22 cellular contexts compared by ENCODE assay signal in genomic region chr11:112762686-112763048, GRCh38.
"Had no signal": no experiment of that assay in that cellular context is flagged by ENCODE, and none has a peak within 500 bp of the region (broad histone marks: within the 10 kb centered on the region; RNA-seq: fewer than 3 reads in every experiment).

No MANE protein-coding gene starts in this region.

- ATAC-seq: activated T-cell treated with anti-CD3 and anti-CD28 coated beads, Interleukin-2, amount 50 U/mL, for 72 hours; esophagus mucosa; gastrocnemius medialis; left lung; stimulated activated naive CD8-positive, alpha-beta T cell treated with anti-CD3 and anti-CD28 coated beads, Interleukin-15, amount 100 ng/mL, for 72 hours; upper lobe of right lung had no signal

- H3K9ac ChIP-seq: neural progenitor cell had no signal

- H3K36me3 Mint-ChIP-seq: naive B cell, neural progenitor cell had no signal

- H3K36me3 ChIP-seq: ascending aorta, breast epithelium, gastrocnemius medialis, left lung, neural progenitor cell, prostate gland, upper lobe of right lung had no signal

- H3K4me2 ChIP-seq: neural progenitor cell, smooth muscle cell had no signal

- H3K27me3 ChIP-seq: ascending aorta, breast epithelium, gastrocnemius medialis, neural progenitor cell, testis, upper lobe of right lung had no signal

- H3K27ac Mint-ChIP-seq: activated T-cell treated with anti-CD3 and anti-CD28 coated beads, Interleukin-2, amount 50 U/mL, for 72 hours; naive B cell; neural progenitor cell; stimulated activated naive CD8-positive, alpha-beta T cell treated with anti-CD3 and anti-CD28 coated beads, Interleukin-15, amount 100 ng/mL, for 72 hours had no signal

- H3K4me1 ChIP-seq: ascending aorta, breast epithelium, left lung, prostate gland, testis, upper lobe of right lung had no signal

- H3K4me3 ChIP-seq: ascending aorta, breast epithelium, gastrocnemius medialis, left lung, neural progenitor cell, prostate gland, smooth muscle cell, testis, upper lobe of right lung had no signal

- H3K27ac ChIP-seq: ascending aorta, breast epithelium, gastrocnemius medialis, left lung, neural progenitor cell, prostate gland, testis, upper lobe of right lung had no signal

- H3K9me3 Mint-ChIP-seq: neural progenitor cell; stimulated activated naive CD8-positive, alpha-beta T cell treated with anti-CD3 and anti-CD28 coated beads, Interleukin-15, amount 100 ng/mL, for 72 hours had no signal

- DNase-seq: activated CD4-positive, alpha-beta T cell treated with anti-CD3 and anti-CD28 coated beads, Interleukin-2, amount 50 U/mL, for 4 hours; activated effector memory CD4-positive, alpha-beta T cell treated with anti-CD3 and anti-CD28 coated beads, Interleukin-2, amount 50 U/mL, for 16 hours; activated naive CD4-positive, alpha-beta T cell treated with anti-CD3 and anti-CD28 coated beads, Interleukin-2, amount 50 U/mL, for 16 hours; activated T-cell treated with anti-CD3 and anti-CD28 coated beads, Interleukin-2, amount 50 U/mL, for 72 hours; cortex of kidney; effector CD4-positive, alpha-beta T cell; gastrocnemius medialis; kidney; left lung; mammary epithelial cell; naive B cell; right cardiac atrium; stimulated activated CD4-positive, alpha-beta T cell treated with anti-CD3 and anti-CD28 coated beads, Interleukin-4, amount 100 ng/mL, for 1 hour; stimulated activated naive CD8-positive, alpha-beta T cell treated with anti-CD3 and anti-CD28 coated beads, Interleukin-15, amount 100 ng/mL, for 72 hours; testis; upper lobe of right lung had no signal

- H3K4me1 Mint-ChIP-seq: naive B cell; stimulated activated naive CD8-positive, alpha-beta T cell treated with anti-CD3 and anti-CD28 coated beads, Interleukin-15, amount 100 ng/mL, for 72 hours had no signal

- H3K9me3 ChIP-seq: ascending aorta, breast epithelium, gastrocnemius medialis, left lung, prostate gland, testis, upper lobe of right lung had no signal

- H2AFZ ChIP-seq: neural progenitor cell had no signal

- H3K4me3 Mint-ChIP-seq: activated T-cell treated with anti-CD3 and anti-CD28 coated beads, Interleukin-2, amount 50 U/mL, for 72 hours; naive B cell; neural progenitor cell; stimulated activated naive CD8-positive, alpha-beta T cell treated with anti-CD3 and anti-CD28 coated beads, Interleukin-15, amount 100 ng/mL, for 72 hours had no signal
